8 cellular contexts compared by ENCODE assay signal in the genomic region with DNA sequence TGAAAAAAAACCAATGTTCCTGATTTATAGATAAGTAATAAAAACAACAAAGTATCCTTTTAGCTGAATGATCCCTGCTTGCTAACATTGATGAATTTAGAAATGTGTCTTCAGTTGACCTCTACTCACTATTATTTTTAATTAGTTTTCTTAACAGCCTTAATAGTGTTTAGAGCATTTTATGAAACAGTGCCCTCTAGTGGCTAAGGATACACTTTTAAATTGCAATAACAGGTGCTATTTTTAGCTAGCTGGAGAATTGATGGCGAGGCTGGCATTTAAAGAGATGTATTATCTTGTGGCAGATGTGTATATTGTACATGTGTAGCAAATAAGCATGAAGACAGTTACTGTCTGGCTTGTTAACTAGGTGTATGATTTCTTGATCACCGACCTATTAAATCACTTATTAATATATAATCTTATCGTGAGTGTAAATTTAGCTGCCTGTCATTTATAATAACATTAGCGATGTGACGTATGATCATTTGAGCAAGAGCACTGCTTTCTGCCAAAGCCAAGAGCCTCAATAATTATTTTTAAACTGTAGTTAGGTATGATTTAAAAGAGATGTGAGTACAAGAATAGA.
DNase-seq lines count a peak whose midpoint lies in the region; ATAC-seq and TF ChIP-seq lines count a peak whose summit lies in the region.

No MANE protein-coding gene starts in this region.

- no peak overlapping the region for H3K27ac ChIP-seq in AG04450 (ENCODE audit: low read depth, low read length)
- no peak overlapping the region for H3K27ac ChIP-seq in left lung

- intact Hi-C loops in left lung (cut with DNase I) (no loop called here), lower leg skin (cut with DNase I; ENCODE audit: low total_unique reads) (no loop called here)

- TF ChIP-seq POLR2A in lower leg skin (IDR thresholded peaks at IDR 0.05) = no peak

- ATAC-seq in GM18511 (IDR thresholded peaks at IDR 0.05; ENCODE audit: unreplicated experiment) = peak; percentile 75
- peak; percentile 58 for ATAC-seq in left lung
- no peak for ATAC-seq in HG03354 (IDR thresholded peaks at IDR 0.05; ENCODE audit: poor library complexity, severe bottlenecking, unreplicated experiment)

- in situ Hi-C loops in astrocyte of the spinal cord (cut with HindIII; ENCODE audit: low sequenced_read_pairs) = no loop called here

- TF ChIP-seq CTCF in AG04450 (IDR thresholded peaks at IDR 0.05; ENCODE audit: low read depth, low read length) = peak; percentile 46; the same call in 1 of the 2 replicates
- TF ChIP-seq CTCF in astrocyte of the spinal cord (IDR thresholded peaks at IDR 0.05; ENCODE audit: low read depth, low read length) = peak; percentile 37
- TF ChIP-seq CTCF in left lung (IDR thresholded peaks at IDR 0.05) = peak; percentile 47 to 57
- TF ChIP-seq CTCF in lower leg skin (IDR thresholded peaks at IDR 0.05) = no peak

- POLR2A ChIA-PET in AG04450 (lab: Yijun Ruan, JAX) = no interaction called here

- H3K9me3 ChIP-seq in AG04450 (ENCODE audit: control insufficient read depth, insufficient read depth, low read length) (peaks cover 15% of the 10 kb centered on the region), left lung (peaks cover 0 to 14% of the 10 kb centered on the region in 2 donors)

- H3K36me3 ChIP-seq in left lung = no peaks in the 10 kb centered on the region

- DNase-seq in AG04450 (ENCODE audit: low read depth, low spot score) = no peak
- peak; percentile 21 for DNase-seq in NCI-H1694 treated with DMSO at 0.1 percent for 48 hours (lab: John Stamatoyannopoulos, UW)
- DNase-seq in astrocyte of the spinal cord (ENCODE audit: low read depth, low spot score) = peak; percentile 15
- no peak for DNase-seq in left lung
- no peak for DNase-seq in lower leg skin (ENCODE audit: low spot score in 2 of 2)
- DNase-seq in activated gamma-delta T cell treated with Interleukin-2 at 50 U/mL for 16 hours = no peak

- H3K27me3 ChIP-seq in AG04450 (ENCODE audit: control insufficient read depth, insufficient read depth, low read length) = no peaks in the 10 kb centered on the region
- no peaks in the 10 kb centered on the region for H3K27me3 ChIP-seq in left lung

- H3K4me3 ChIP-seq in AG04450 (ENCODE audit: low read depth, low read length) (no peak overlapping the region), astrocyte of the spinal cord (ENCODE audit: low read depth, low read length) (no peak overlapping the region), left lung (no peak overlapping the region), lower leg skin (ENCODE audit: low read depth, poor library complexity, severe bottlenecking) (no peak overlapping the region)

- no peaks in the 10 kb centered on the region for H3K4me1 ChIP-seq in left lung

- 45 to 55% methylated on average over 5 of the region's 5 CpGs for WGBS in lower leg skin, 2 donors

- CTCF ChIA-PET in AG04450 (lab: Charles Lee) = interaction anchor here (0.7 to 2.0 kb wide), 8 partner anchors 9 to 1610 kb away, joined by 3 to 10 read pairs (median 3); no protein-coding TSS in a partner anchor

Comparison
In these comparisons a context has a peak if more than half of its experiments do, and no peak if none do; other contexts are left out.
1. DNase-seq: peak in NCI-H1694 treated with DMSO at 0.1 percent for 48 hours (single experiment) and astrocyte of the spinal cord (single experiment); none in AG04450 (single experiment), left lung (0 of 2), lower leg skin (0 of 2) and activated gamma-delta T cell treated with Interleukin-2 at 50 U/mL for 16 hours (single experiment).
2. CTCF ChIP-seq: peak in AG04450 (single experiment), astrocyte of the spinal cord (single experiment) and left lung (2 of 2); none in lower leg skin (0 of 3).